28 cellular contexts compared by ENCODE assay signal in genomic region chr17:69722518-69722917, GRCh38.
"Had no signal": no experiment of that assay in that cellular context is flagged by ENCODE, and none has a peak within 500 bp of the region (broad histone marks: within the 10 kb centered on the region; RNA-seq: fewer than 3 reads in every experiment).

No MANE protein-coding gene starts in this region.

- H3K9me3 ChIP-seq: left lung, lower lobe of right lung, pancreas, prostate gland, spleen, stomach, suprapubic skin, thoracic aorta, tibial artery, upper lobe of right lung had no signal

- ATAC-seq: left colon; left lung; lower lobe of right lung; naive thymus-derived CD8-positive, alpha-beta T cell; pancreas; right cardiac atrium; sciatic nerve; stimulated activated memory B cell treated with anti-CD40 and anti-IgM and Interleukin-4, amounts not matched to agents 10 μg/mL and 1 μg/mL and 100 μg/mL, for 72 hours; stimulated activated naive CD8-positive, alpha-beta T cell treated with anti-CD3 and anti-CD28 coated beads, Interleukin-15, Interleukin-2, amounts not matched to agents 100 U/mL and 50 U/mL, for 24 hours; upper lobe of right lung had no signal

- H3K36me3 ChIP-seq: left lung, lower lobe of right lung, pancreas, prostate gland, spleen, stomach, suprapubic skin, thoracic aorta, tibial artery, upper lobe of right lung had no signal

- H3K4me1 ChIP-seq: left lung, lower lobe of right lung, prostate gland, spleen, suprapubic skin, tibial artery, upper lobe of right lung had no signal

- H3K27me3 ChIP-seq: left lung, pancreas, spleen, stomach, suprapubic skin, tibial artery, upper lobe of right lung had no signal

- DNase-seq: hypothalamus; immature natural killer cell; kidney; left colon; left lung; lower lobe of right lung; mammary epithelial cell; mesenchymal stem cell; naive thymus-derived CD8-positive, alpha-beta T cell; nucleus accumbens; pancreas; posterior cingulate gyrus; retina; right cardiac atrium; small intestine; spleen; stimulated activated CD4-positive, alpha-beta T cell treated with anti-CD3 and anti-CD28 coated beads, Interleukin-4, amount 100 ng/mL, for 4 hours; stimulated activated CD8-positive, alpha-beta memory T cell treated with anti-CD3 and anti-CD28 coated beads, Interleukin-4, amount 100 ng/mL, for 48 hours; stimulated activated naive CD8-positive, alpha-beta T cell treated with anti-CD3 and anti-CD28 coated beads, Interleukin-15, Interleukin-2, amounts not matched to agents 100 U/mL and 50 U/mL, for 24 hours; stomach; tibial artery; trophoblast cell; upper lobe of right lung had no signal

- H3K27ac ChIP-seq: left lung, lower lobe of right lung, pancreas, prostate gland, spleen, stomach, suprapubic skin, thoracic aorta, tibial artery, upper lobe of right lung had no signal

- H3K4me3 ChIP-seq: left lung, lower lobe of right lung, pancreas, prostate gland, spleen, stomach, suprapubic skin, thoracic aorta, tibial artery, upper lobe of right lung had no signal
